ENCODE assay signal across 9 cellular contexts in genomic region chr20:62305149-62305764, GRCh38. TPM values are rescaled to one million over a fixed set of nuclear protein-coding genes. Genes with fewer than 3 reads are reported as not detected.
DNase-seq lines count a peak whose midpoint lies in the region; ATAC-seq and TF ChIP-seq lines count a peak whose summit lies in the region.
"Had no signal": no experiment of that assay in that cellular context is flagged by ENCODE, and none has a peak within 500 bp of the region (broad histone marks: within the 10 kb centered on the region; RNA-seq: fewer than 3 reads in every experiment).

No MANE protein-coding gene starts in this region.

- H3K9me3 ChIP-seq in RWPE2 (ENCODE audit: severe bottlenecking) (no peaks in the 10 kb centered on the region), esophagus squamous epithelium (no peaks in the 10 kb centered on the region), skeletal muscle tissue (ENCODE audit: control insufficient read depth in 3 of 3, low read length in 3 of 3) (no peaks in the 10 kb centered on the region)
- H3K9me3 ChIP-seq: tibial artery had no signal

- peak overlapping the region; percentile 7 to 92 (median 45) for H3K9ac ChIP-seq in skeletal muscle tissue (ENCODE audit: low read depth in 1 of 3, low read length in 3 of 3)

- H3K4me3 ChIP-seq in RWPE2 (ENCODE audit: severe bottlenecking) (no peak overlapping the region), esophagus squamous epithelium (peak overlapping the region in 2 of 4 donors; percentile 86 to 100), skeletal muscle tissue (ENCODE audit: low read length in 3 of 3) (peak overlapping the region in 2 of 3 donors; percentile 29 to 67)

- peaks cover 11% of the 10 kb centered on the region for H3K4me1 Mint-ChIP-seq in T-helper 2 cell treated with Interferon-gamma antibody and Interleukin-4, amounts not matched to agents 5 μg/mL and 100 μg/mL, for 36 hours (ENCODE audit: low read depth)

- H3K4me3 Mint-ChIP-seq in T-helper 2 cell treated with Interferon-gamma antibody and Interleukin-4, amounts not matched to agents 5 μg/mL and 100 μg/mL, for 36 hours = peak overlapping the region; percentile 93

- no peak for DNase-seq in T-helper 2 cell treated with Interferon-gamma antibody and Interleukin-4, amounts not matched to agents 5 μg/mL and 100 μg/mL, for 36 hours (ENCODE audit: low spot score)
- DNase-seq in T-helper 2 cell = no peak
- DNase-seq in RWPE2 (ENCODE audit: low spot score) = peak; percentile 90
- DNase-seq in esophagus squamous epithelium (lab: John Stamatoyannopoulos, UW) = no peak
- no peak for DNase-seq in posterior cingulate gyrus
- DNase-seq in GM10266 (ENCODE audit: extremely low spot score) = no peak
- DNase-seq: tibial artery had no signal

- intact Hi-C loops in esophagus squamous epithelium (cut with DNase I) = no loop called here
- intact Hi-C loops in posterior cingulate gyrus (cut with DNase I) = no loop called here

- peaks cover 20% of the 10 kb centered on the region for H3K36me3 Mint-ChIP-seq in T-helper 2 cell treated with Interferon-gamma antibody and Interleukin-4, amounts not matched to agents 5 μg/mL and 100 μg/mL, for 36 hours (ENCODE audit: low read depth)

- TF ChIP-seq POLR2A in esophagus squamous epithelium (IDR thresholded peaks at IDR 0.05) = no peak

- peaks cover 65% of the 10 kb centered on the region for H3K36me3 ChIP-seq in RWPE2 (ENCODE audit: low read depth)
- peaks cover 32 to 59% (median 35%) of the 10 kb centered on the region in 3 donors for H3K36me3 ChIP-seq in esophagus squamous epithelium
- peaks cover 45 to 53% (median 47%) of the 10 kb centered on the region in 3 donors for H3K36me3 ChIP-seq in skeletal muscle tissue (ENCODE audit: control insufficient read depth in 3 of 3, insufficient read depth in 3 of 3, low read length in 3 of 3)

- H3K27ac ChIP-seq in RWPE2 (ENCODE audit: poor library complexity, severe bottlenecking) = peak overlapping the region; percentile 80
- H3K27ac ChIP-seq in esophagus squamous epithelium = peak overlapping the region; percentile 32 to 99 (median 93)
- H3K27ac ChIP-seq in skeletal muscle tissue (ENCODE audit: low read depth, low read length) = no peak overlapping the region

- TF ChIP-seq CTCF in RWPE2 (IDR thresholded peaks at IDR 0.05; ENCODE audit: poor library complexity, severe bottlenecking) (no peak), esophagus squamous epithelium (IDR thresholded peaks at IDR 0.05) (no peak), GM10266 (IDR thresholded peaks at IDR 0.05; ENCODE audit: control insufficient read depth, insufficient read depth, low read depth, missing control alignments) (no peak)

- H3K9me3 Mint-ChIP-seq in T-helper 2 cell treated with Interferon-gamma antibody and Interleukin-4, amounts not matched to agents 5 μg/mL and 100 μg/mL, for 36 hours = no peaks in the 10 kb centered on the region

- WGBS in esophagus squamous epithelium, 2 donors = 57% methylated on average over 7 to 12 of the region's 18 CpGs

- ATAC-seq in RWPE2 (ENCODE audit: low read depth) (no peak), GM19455 (IDR thresholded peaks at IDR 0.05; ENCODE audit: unreplicated experiment) (no peak)

- H3K27me3 Mint-ChIP-seq in T-helper 2 cell treated with Interferon-gamma antibody and Interleukin-4, amounts not matched to agents 5 μg/mL and 100 μg/mL, for 36 hours (ENCODE audit: low read depth) = no peaks in the 10 kb centered on the region

- no peaks in the 10 kb centered on the region for H3K27me3 ChIP-seq in RWPE2 (ENCODE audit: insufficient read depth, poor library complexity, severe bottlenecking)
- H3K27me3 ChIP-seq in esophagus squamous epithelium = no peaks in the 10 kb centered on the region
- no peaks in the 10 kb centered on the region for H3K27me3 ChIP-seq in skeletal muscle tissue (ENCODE audit: control insufficient read depth in 3 of 3, insufficient read depth in 3 of 3, low read length in 3 of 3)
- H3K27me3 ChIP-seq: tibial artery had no signal

- H3K4me1 ChIP-seq in RWPE2 (ENCODE audit: insufficient read depth, poor library complexity, severe bottlenecking) (peaks cover 28% of the 10 kb centered on the region), esophagus squamous epithelium (peaks cover 31 to 80% (median 46%) of the 10 kb centered on the region in 3 donors), skeletal muscle tissue (ENCODE audit: control insufficient read depth in 3 of 3, insufficient read depth in 3 of 3, low read length in 3 of 3) (peaks cover 51 to 64% (median 55%) of the 10 kb centered on the region in 3 donors)

- H3K27ac Mint-ChIP-seq in T-helper 2 cell treated with Interferon-gamma antibody and Interleukin-4, amounts not matched to agents 5 μg/mL and 100 μg/mL, for 36 hours = no peak overlapping the region

RNA-seq across cellular contexts. Expression of gene ADRM1, which starts 2.5 kb away (rescaled TPM):
- total RNA-seq in esophagus squamous epithelium (100 to 1,000 TPM; 126 to 173 (median 133) TPM), skeletal muscle tissue (41.8 TPM)
